Comparison of ENCODE assay signal across 1 cellular context in the genomic region with DNA sequence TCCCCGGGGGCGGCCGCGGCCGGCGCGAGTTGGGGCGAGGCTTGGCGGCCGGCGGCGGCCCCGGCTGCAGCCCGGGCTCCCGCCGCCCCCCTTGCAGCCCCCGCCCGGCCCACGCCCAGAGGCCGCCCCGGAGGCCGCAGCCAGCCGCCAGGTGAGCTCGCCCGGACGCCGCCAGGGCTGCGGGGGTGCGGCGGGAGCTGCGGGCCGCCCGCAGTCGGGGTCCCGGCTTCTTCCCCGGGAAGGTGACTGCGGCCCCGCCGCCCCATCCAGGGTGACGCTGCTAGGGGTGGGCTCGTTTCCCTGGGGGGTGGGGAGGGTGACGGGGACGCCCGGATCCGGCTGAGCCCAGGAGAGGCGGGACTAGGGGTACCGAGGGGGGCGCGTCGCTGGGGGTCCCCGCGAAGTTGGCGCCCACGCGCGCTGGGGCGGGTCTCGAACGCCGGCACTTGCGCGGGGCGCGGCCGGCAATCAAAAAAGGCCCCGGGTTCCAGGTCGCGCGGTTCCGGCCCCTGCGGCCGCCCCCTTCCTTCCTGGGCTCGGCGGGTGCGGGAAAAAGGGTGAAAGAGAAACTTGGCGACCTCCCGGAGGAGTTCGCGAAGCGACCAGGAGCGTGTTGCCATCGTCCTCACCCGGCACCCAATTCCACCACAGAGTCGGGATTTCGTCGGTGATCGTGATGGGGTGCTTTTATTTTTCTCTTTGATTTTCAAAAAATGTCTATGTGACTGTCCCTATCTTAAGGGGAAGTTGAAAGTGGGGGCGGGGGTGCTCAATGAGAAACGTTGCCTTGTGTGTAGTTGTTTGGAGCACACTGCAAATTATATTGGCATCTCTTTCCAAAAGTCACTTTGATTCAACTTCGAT.
A peak's percentile ranks its signal among the peaks of the same experiment; 100 is the strongest.
TF ChIP-seq lines count a peak whose summit lies in the region.

No MANE protein-coding gene starts in this region.

TF ChIP-seq in K562, 482 proteins besides CTCF, POLR2A, EP300 and RAD21 (continued from another document):
- TF ChIP-seq, protein P1, sequence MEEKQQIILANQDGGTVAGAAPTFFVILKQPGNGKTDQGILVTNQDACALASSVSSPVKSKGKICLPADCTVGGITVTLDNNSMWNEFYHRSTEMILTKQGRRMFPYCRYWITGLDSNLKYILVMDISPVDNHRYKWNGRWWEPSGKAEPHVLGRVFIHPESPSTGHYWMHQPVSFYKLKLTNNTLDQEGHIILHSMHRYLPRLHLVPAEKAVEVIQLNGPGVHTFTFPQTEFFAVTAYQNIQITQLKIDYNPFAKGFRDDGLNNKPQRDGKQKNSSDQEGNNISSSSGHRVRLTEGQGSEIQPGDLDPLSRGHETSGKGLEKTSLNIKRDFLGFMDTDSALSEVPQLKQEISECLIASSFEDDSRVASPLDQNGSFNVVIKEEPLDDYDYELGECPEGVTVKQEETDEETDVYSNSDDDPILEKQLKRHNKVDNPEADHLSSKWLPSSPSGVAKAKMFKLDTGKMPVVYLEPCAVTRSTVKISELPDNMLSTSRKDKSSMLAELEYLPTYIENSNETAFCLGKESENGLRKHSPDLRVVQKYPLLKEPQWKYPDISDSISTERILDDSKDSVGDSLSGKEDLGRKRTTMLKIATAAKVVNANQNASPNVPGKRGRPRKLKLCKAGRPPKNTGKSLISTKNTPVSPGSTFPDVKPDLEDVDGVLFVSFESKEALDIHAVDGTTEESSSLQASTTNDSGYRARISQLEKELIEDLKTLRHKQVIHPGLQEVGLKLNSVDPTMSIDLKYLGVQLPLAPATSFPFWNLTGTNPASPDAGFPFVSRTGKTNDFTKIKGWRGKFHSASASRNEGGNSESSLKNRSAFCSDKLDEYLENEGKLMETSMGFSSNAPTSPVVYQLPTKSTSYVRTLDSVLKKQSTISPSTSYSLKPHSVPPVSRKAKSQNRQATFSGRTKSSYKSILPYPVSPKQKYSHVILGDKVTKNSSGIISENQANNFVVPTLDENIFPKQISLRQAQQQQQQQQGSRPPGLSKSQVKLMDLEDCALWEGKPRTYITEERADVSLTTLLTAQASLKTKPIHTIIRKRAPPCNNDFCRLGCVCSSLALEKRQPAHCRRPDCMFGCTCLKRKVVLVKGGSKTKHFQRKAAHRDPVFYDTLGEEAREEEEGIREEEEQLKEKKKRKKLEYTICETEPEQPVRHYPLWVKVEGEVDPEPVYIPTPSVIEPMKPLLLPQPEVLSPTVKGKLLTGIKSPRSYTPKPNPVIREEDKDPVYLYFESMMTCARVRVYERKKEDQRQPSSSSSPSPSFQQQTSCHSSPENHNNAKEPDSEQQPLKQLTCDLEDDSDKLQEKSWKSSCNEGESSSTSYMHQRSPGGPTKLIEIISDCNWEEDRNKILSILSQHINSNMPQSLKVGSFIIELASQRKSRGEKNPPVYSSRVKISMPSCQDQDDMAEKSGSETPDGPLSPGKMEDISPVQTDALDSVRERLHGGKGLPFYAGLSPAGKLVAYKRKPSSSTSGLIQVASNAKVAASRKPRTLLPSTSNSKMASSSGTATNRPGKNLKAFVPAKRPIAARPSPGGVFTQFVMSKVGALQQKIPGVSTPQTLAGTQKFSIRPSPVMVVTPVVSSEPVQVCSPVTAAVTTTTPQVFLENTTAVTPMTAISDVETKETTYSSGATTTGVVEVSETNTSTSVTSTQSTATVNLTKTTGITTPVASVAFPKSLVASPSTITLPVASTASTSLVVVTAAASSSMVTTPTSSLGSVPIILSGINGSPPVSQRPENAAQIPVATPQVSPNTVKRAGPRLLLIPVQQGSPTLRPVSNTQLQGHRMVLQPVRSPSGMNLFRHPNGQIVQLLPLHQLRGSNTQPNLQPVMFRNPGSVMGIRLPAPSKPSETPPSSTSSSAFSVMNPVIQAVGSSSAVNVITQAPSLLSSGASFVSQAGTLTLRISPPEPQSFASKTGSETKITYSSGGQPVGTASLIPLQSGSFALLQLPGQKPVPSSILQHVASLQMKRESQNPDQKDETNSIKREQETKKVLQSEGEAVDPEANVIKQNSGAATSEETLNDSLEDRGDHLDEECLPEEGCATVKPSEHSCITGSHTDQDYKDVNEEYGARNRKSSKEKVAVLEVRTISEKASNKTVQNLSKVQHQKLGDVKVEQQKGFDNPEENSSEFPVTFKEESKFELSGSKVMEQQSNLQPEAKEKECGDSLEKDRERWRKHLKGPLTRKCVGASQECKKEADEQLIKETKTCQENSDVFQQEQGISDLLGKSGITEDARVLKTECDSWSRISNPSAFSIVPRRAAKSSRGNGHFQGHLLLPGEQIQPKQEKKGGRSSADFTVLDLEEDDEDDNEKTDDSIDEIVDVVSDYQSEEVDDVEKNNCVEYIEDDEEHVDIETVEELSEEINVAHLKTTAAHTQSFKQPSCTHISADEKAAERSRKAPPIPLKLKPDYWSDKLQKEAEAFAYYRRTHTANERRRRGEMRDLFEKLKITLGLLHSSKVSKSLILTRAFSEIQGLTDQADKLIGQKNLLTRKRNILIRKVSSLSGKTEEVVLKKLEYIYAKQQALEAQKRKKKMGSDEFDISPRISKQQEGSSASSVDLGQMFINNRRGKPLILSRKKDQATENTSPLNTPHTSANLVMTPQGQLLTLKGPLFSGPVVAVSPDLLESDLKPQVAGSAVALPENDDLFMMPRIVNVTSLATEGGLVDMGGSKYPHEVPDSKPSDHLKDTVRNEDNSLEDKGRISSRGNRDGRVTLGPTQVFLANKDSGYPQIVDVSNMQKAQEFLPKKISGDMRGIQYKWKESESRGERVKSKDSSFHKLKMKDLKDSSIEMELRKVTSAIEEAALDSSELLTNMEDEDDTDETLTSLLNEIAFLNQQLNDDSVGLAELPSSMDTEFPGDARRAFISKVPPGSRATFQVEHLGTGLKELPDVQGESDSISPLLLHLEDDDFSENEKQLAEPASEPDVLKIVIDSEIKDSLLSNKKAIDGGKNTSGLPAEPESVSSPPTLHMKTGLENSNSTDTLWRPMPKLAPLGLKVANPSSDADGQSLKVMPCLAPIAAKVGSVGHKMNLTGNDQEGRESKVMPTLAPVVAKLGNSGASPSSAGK (IDR thresholded peaks at IDR 0.05) = no peak
- 0 out of 4 replicates have a peak, but pooled peaks of 1 of the 2 experiments have one; percentile 19 for TF ChIP-seq MAZ (CRISPR knock-in tag; conservative IDR thresholded peaks at IDR 0.05 in 1 of 2, IDR thresholded peaks at IDR 0.05 in 1 of 2)
- peak; percentile 56 for TF ChIP-seq RBBP5 (IDR thresholded peaks at IDR 0.05; ENCODE audit: borderline replicate concordance, insufficient read depth, low read length, poor library complexity, severe bottlenecking)
- TF ChIP-seq TAL1 (IDR thresholded peaks at IDR 0.05) = no peak
- TF ChIP-seq SAP30 (IDR thresholded peaks at IDR 0.05; ENCODE audit: borderline replicate concordance, insufficient read depth, low read depth, low read length, poor library complexity, severe bottlenecking) = no peak
- 0 out of 2 replicates have a peak, but pooled peaks have one; percentile 24 for TF ChIP-seq CXXC5 (CRISPR knock-in tag; IDR thresholded peaks at IDR 0.05)
- no peak for TF ChIP-seq GABPB2 (CRISPR knock-in tag; conservative IDR thresholded peaks at IDR 0.05)
